Comparison of ENCODE assay signal across 9 cellular contexts in the genomic region with DNA sequence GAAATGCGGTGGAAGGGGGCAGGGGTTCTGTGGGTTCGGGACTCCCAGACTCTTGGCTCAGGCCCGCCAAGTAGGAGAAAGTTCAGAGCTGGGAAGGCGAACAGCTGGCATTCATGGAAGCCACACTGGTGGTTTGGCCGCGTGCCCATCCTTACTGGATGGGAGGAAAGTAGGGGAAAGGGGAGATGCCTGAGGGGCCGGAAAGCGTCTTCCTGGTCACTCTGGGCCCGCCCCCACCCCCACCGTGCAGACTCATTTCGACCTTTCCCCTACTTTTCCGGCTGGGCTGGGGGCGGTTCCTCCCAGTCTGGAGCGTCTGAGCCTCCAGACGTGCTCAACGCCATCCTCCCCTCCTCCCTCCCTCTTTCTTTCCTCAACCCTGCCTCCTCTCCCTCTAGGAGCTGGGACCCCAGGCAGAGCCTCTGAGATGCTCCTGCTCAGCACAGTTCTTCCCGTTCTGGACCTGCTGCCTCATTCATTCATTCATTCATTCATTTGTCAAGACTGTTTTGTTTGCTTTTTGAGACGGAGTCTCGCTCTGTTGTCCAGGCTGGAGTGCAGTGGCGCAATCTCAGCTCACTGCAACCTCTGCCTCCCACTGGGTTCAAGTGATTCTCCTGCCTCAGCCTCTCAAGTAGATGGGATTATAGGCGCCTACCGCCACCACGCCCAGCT. TPM values are rescaled to one million over a fixed set of nuclear protein-coding genes. Genes with fewer than 3 reads are reported as not detected.
A peak's percentile ranks its signal among the peaks of the same experiment; 100 is the strongest.
DNase-seq lines count a peak whose midpoint lies in the region; ATAC-seq and TF ChIP-seq lines count a peak whose summit lies in the region.
"Had no signal": no experiment of that assay in that cellular context is flagged by ENCODE, and none has a peak within 500 bp of the region (broad histone marks: within the 10 kb centered on the region; RNA-seq: fewer than 3 reads in every experiment).

No MANE protein-coding gene starts in this region.

- CTCF ChIA-PET in naive thymus-derived CD4-positive, alpha-beta T cell (lab: Charles Lee), result interaction anchor here (0.6 kb wide), 1 partner anchor 10 kb away, joined by 3 read pairs; no protein-coding TSS in a partner anchor
- CTCF ChIA-PET in CD8-positive, alpha-beta T cell (lab: Charles Lee), result interaction anchor here (7.1 kb wide), 1 partner anchor 13 kb away, joined by 37 read pairs; no protein-coding TSS in a partner anchor

- TF ChIP-seq POLR2A in testis (IDR thresholded peaks at IDR 0.05), result no peak

- peak; percentile 84 for DNase-seq in DMS79 treated with DMSO at 0.1 percent for 48 hours (lab: John Stamatoyannopoulos, UW)
- DNase-seq in NCI-H2227 (lab: John Stamatoyannopoulos, UW; ENCODE audit: unreplicated experiment), result peak; percentile 52
- peak; percentile 96 for DNase-seq in coronary artery (ENCODE audit: low spot score)
- peak; percentile 91 for DNase-seq in left lobe of liver (ENCODE audit: low spot score)
- peak; percentile 83 for DNase-seq in testis
- DNase-seq in naive thymus-derived CD4-positive, alpha-beta T cell, result no peak
- no peak for DNase-seq in CD8-positive, alpha-beta T cell

- ATAC-seq in left lobe of liver (peak; percentile 40), HG02798 (IDR thresholded peaks at IDR 0.05; ENCODE audit: poor library complexity, unreplicated experiment) (no peak)
- ATAC-seq in naive thymus-derived CD4-positive, alpha-beta T cell, result no peak
- no peak for ATAC-seq in CD8-positive, alpha-beta T cell

- H3K4me3 Mint-ChIP-seq in naive thymus-derived CD4-positive, alpha-beta T cell, result no peak overlapping the region
- no peak overlapping the region for H3K4me3 Mint-ChIP-seq in CD8-positive, alpha-beta T cell
- H3K4me3 Mint-ChIP-seq: IgD-negative memory B cell had no signal

- H3K27ac ChIP-seq in coronary artery (peak overlapping the region; percentile 1 to 84), testis (peak overlapping the region in 1 of 2 donors; percentile 44)
- no peak overlapping the region for H3K27ac ChIP-seq in naive thymus-derived CD4-positive, alpha-beta T cell (ENCODE audit: low read depth, low read length)
- no peak overlapping the region for H3K27ac ChIP-seq in CD8-positive, alpha-beta T cell (ENCODE audit: low read depth, low read length)

- H3K4me1 Mint-ChIP-seq in naive thymus-derived CD4-positive, alpha-beta T cell, result peaks cover 7 to 18% (median 11%) of the 10 kb centered on the region in 7 donors
- peaks cover 14% of the 10 kb centered on the region for H3K4me1 Mint-ChIP-seq in CD8-positive, alpha-beta T cell (ENCODE audit: low read depth)

- TF ChIP-seq CTCF in coronary artery (IDR thresholded peaks at IDR 0.05) (no peak), testis (IDR thresholded peaks at IDR 0.05) (no peak)
- TF ChIP-seq CTCF in CD8-positive, alpha-beta T cell (IDR thresholded peaks at IDR 0.05), result no peak

- peaks cover 0 to 6% (median 2%) of the 10 kb centered on the region in 5 donors for H3K36me3 Mint-ChIP-seq in naive thymus-derived CD4-positive, alpha-beta T cell
- H3K36me3 Mint-ChIP-seq in CD8-positive, alpha-beta T cell, result no peaks in the 10 kb centered on the region
- H3K36me3 Mint-ChIP-seq: IgD-negative memory B cell had no signal

- POLR2A ChIA-PET in naive thymus-derived CD4-positive, alpha-beta T cell (lab: Charles Lee), result no interaction called here
- POLR2A ChIA-PET in CD8-positive, alpha-beta T cell (lab: Charles Lee), result no interaction called here

- H3K27me3 ChIP-seq in testis, result no peaks in the 10 kb centered on the region
- H3K27me3 ChIP-seq in naive thymus-derived CD4-positive, alpha-beta T cell (ENCODE audit: control insufficient read depth in 2 of 2, insufficient read depth in 2 of 2, low read length in 2 of 2), result peaks cover 0 to 4% of the 10 kb centered on the region in 2 donors
- no peaks in the 10 kb centered on the region for H3K27me3 ChIP-seq in CD8-positive, alpha-beta T cell (ENCODE audit: insufficient read depth, low read length)

- H3K9me3 Mint-ChIP-seq in naive thymus-derived CD4-positive, alpha-beta T cell, result no peaks in the 10 kb centered on the region
- no peaks in the 10 kb centered on the region for H3K9me3 Mint-ChIP-seq in CD8-positive, alpha-beta T cell
- H3K9me3 Mint-ChIP-seq: IgD-negative memory B cell had no signal

- peaks cover 22% of the 10 kb centered on the region for H3K4me1 ChIP-seq in testis
- H3K4me1 ChIP-seq in naive thymus-derived CD4-positive, alpha-beta T cell (ENCODE audit: control insufficient read depth in 2 of 2, insufficient read depth in 2 of 2, low read length in 2 of 2), result no peaks in the 10 kb centered on the region
- peaks cover 13% of the 10 kb centered on the region for H3K4me1 ChIP-seq in CD8-positive, alpha-beta T cell (ENCODE audit: insufficient read depth, low read length)

- H3K36me3 ChIP-seq in testis (ENCODE audit: low read depth, missing control alignments), result no peaks in the 10 kb centered on the region
- H3K36me3 ChIP-seq in naive thymus-derived CD4-positive, alpha-beta T cell (ENCODE audit: control insufficient read depth in 2 of 3, insufficient read depth in 3 of 3, low read length in 3 of 3), result no peaks in the 10 kb centered on the region
- H3K36me3 ChIP-seq in CD8-positive, alpha-beta T cell (ENCODE audit: insufficient read depth, low read length), result no peaks in the 10 kb centered on the region

- 24 to 27% methylated on average over 18 to 23 of the region's 23 CpGs for WGBS in testis, 2 donors

- H3K4me3 ChIP-seq in coronary artery (peak overlapping the region; percentile 83), testis (no peak overlapping the region)
- H3K4me3 ChIP-seq in naive thymus-derived CD4-positive, alpha-beta T cell (ENCODE audit: low read length), result no peak overlapping the region
- H3K4me3 ChIP-seq in CD8-positive, alpha-beta T cell (ENCODE audit: low read depth, low read length), result no peak overlapping the region

- H3K27ac Mint-ChIP-seq in naive thymus-derived CD4-positive, alpha-beta T cell, result no peak overlapping the region
- no peak overlapping the region for H3K27ac Mint-ChIP-seq in CD8-positive, alpha-beta T cell

- H3K9me3 ChIP-seq in testis, result no peaks in the 10 kb centered on the region
- no peaks in the 10 kb centered on the region for H3K9me3 ChIP-seq in naive thymus-derived CD4-positive, alpha-beta T cell (ENCODE audit: control insufficient read depth in 2 of 3, low read length in 3 of 3)
- H3K9me3 ChIP-seq in CD8-positive, alpha-beta T cell (ENCODE audit: low read length), result no peaks in the 10 kb centered on the region

- H3K27me3 Mint-ChIP-seq in naive thymus-derived CD4-positive, alpha-beta T cell, result peaks cover 29 to 45% (median 34%) of the 10 kb centered on the region in 5 donors
- peaks cover 45% of the 10 kb centered on the region for H3K27me3 Mint-ChIP-seq in CD8-positive, alpha-beta T cell (ENCODE audit: low read depth)

- intact Hi-C loops in testis (cut with DNase I; ENCODE audit: low total_unique reads), result no loop called here
- intact Hi-C loops in naive thymus-derived CD4-positive, alpha-beta T cell (cut with micrococcal nuclease), result no loop called here
- intact Hi-C loops in CD8-positive, alpha-beta T cell (cut with DNase I, micrococcal nuclease), result no loop called here

RNA-seq across cellular contexts. Expression of a gene that starts 3.5 kb away (rescaled TPM):
- total RNA-seq in left lobe of liver, result 64.2 TPM
- 10 to 100 TPM; 10.2 to 18.5 TPM for total RNA-seq in testis
- polyA plus RNA-seq in testis (ENCODE audit: insufficient read depth, low read depth, low replicate concordance), result 10.0 TPM
- total RNA-seq in naive thymus-derived CD4-positive, alpha-beta T cell, result 1 to 10 TPM in 1 of 5 experiments, not detected in 4; 1.1 TPM
- polyA plus RNA-seq in naive thymus-derived CD4-positive, alpha-beta T cell, result not detected
- total RNA-seq in CD8-positive, alpha-beta T cell, result not detected
- polyA plus RNA-seq: IgD-negative memory B cell had no signal

RNA-seq across cellular contexts. Expression of a gene that starts 22.7 kb away (rescaled TPM):
- total RNA-seq in left lobe of liver (57.5 TPM), testis (10 to 100 TPM; 84.4 to 95.2 TPM)
- polyA plus RNA-seq in testis (ENCODE audit: insufficient read depth, low read depth, low replicate concordance), result 126 TPM
- total RNA-seq in naive thymus-derived CD4-positive, alpha-beta T cell, result 100 to 1,000 TPM in 3 of 5 experiments, 10 to 100 TPM in 2; 77.4 to 113 (median 103) TPM
- 10 to 100 TPM; 53.1 to 63.8 TPM for polyA plus RNA-seq in naive thymus-derived CD4-positive, alpha-beta T cell
- total RNA-seq in CD8-positive, alpha-beta T cell, result 10 to 100 TPM; 60.2 to 61.4 TPM

RNA-seq across cellular contexts. Expression of a gene that starts 24.4 kb away (rescaled TPM):
- total RNA-seq in left lobe of liver (7.2 TPM), testis (10 to 100 TPM in 1 of 2 donors, 1 to 10 TPM in 1; 7.1 to 13.2 TPM)
- polyA plus RNA-seq in testis (ENCODE audit: insufficient read depth, low read depth, low replicate concordance), result 4.1 TPM
- total RNA-seq in naive thymus-derived CD4-positive, alpha-beta T cell, result 1 to 10 TPM; 1.3 to 4.4 (median 1.8) TPM
- polyA plus RNA-seq in naive thymus-derived CD4-positive, alpha-beta T cell, result under 1 TPM; 0.52 to 0.72 TPM
- total RNA-seq in CD8-positive, alpha-beta T cell, result 1 to 10 TPM in 1 of 2 experiments, under 1 TPM in 1; 0.78 to 1.4 TPM
- polyA plus RNA-seq: IgD-negative memory B cell had no signal

RNA-seq across cellular contexts. Expression of a gene that starts 45.6 kb away (rescaled TPM):
- 44.6 TPM for total RNA-seq in left lobe of liver
- total RNA-seq in testis, result 10 to 100 TPM; 62.6 to 84.5 TPM
- polyA plus RNA-seq in testis (ENCODE audit: insufficient read depth, low read depth, low replicate concordance), result 35.3 TPM
- 10 to 100 TPM; 18.0 to 42.1 (median 23.4) TPM for total RNA-seq in naive thymus-derived CD4-positive, alpha-beta T cell
- 10 to 100 TPM; 23.2 to 41.4 TPM for polyA plus RNA-seq in naive thymus-derived CD4-positive, alpha-beta T cell
- 10 to 100 TPM; 14.5 to 17.5 TPM for total RNA-seq in CD8-positive, alpha-beta T cell

RNA-seq across cellular contexts. Expression of a gene that starts 46.2 kb away (rescaled TPM):
- 653 TPM for total RNA-seq in left lobe of liver
- 100 to 1,000 TPM; 221 to 398 TPM for total RNA-seq in testis
- 505 TPM for polyA plus RNA-seq in testis (ENCODE audit: insufficient read depth, low read depth, low replicate concordance)
- total RNA-seq in naive thymus-derived CD4-positive, alpha-beta T cell, result 1,000 to 10,000 TPM; 2,319 to 4,111 (median 3,327) TPM
- polyA plus RNA-seq in naive thymus-derived CD4-positive, alpha-beta T cell, result 1,000 to 10,000 TPM; 3,564 to 3,677 TPM
- 1,000 to 10,000 TPM; 3,224 to 3,257 TPM for total RNA-seq in CD8-positive, alpha-beta T cell

Comparison
In these comparisons a context has a peak if more than half of its experiments do, and no peak if none do; other contexts are left out.
1. DNase-seq: peak in DMS79 treated with DMSO at 0.1 percent for 48 hours (single experiment), NCI-H2227 (single experiment), coronary artery (single experiment), left lobe of liver (single experiment) and testis (single experiment); none in naive thymus-derived CD4-positive, alpha-beta T cell (0 of 9) and CD8-positive, alpha-beta T cell (0 of 7).
2. H3K27ac ChIP-seq: peak in coronary artery (2 of 2); none in naive thymus-derived CD4-positive, alpha-beta T cell (single experiment) and CD8-positive, alpha-beta T cell (single experiment).
3. RNA of a gene that starts 3.5 kb away (total RNA-seq): 64.2 TPM in left lobe of liver (single experiment) and 10.2 to 18.5 TPM in testis; 1.1 TPM in naive thymus-derived CD4-positive, alpha-beta T cell and not detected in CD8-positive, alpha-beta T cell; every median in the first group is over 4 times any median in the second.